ENCODE assay signal across 2 cellular contexts in the genomic region with DNA sequence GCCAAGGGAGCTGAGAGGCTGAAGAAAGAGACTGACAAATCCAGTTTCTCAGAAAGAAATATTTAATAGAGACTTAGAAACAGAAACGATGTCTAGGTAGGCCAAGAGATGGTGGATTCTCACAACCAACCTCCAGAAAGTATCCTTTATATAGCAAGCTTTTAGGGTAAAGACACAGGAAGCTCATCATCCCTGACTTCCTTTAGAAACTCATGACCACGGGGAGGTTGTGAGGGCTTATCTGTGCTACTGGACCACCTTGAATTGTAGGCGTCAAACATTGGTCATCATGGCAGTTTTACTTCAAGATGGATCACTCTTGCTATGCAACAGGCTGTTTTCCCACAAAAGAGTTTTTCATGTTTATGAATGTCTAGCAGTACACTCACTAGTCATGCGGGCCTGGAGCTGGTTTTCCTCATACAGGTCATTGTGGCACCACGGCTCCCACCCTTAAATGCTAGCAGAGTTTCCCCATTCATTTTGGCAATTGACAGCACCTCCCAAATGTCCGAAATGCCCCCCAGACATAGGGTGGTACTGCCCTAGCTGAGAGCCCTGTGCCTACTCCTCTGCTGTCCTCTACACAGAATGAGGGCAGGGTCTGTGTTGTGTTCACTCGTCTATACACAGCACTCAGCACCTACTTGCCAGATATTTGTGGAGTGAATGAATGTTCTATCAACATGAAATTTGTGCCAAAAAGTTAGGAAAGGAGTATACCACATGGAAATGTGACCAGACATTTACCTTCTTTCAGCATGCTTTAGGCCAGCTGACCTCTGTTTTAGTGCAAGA.
TF ChIP-seq lines count a peak whose summit lies in the region.

No MANE protein-coding gene starts in this region.

TF ChIP-seq in HEK293, 187 proteins besides CTCF, POLR2A, EP300 and RAD21:
- TF ChIP-seq ZFP69B (tag by site-specific recombination; IDR thresholded peaks at IDR 0.05) = no peak
- peak; percentile 77 for TF ChIP-seq SCRT2 (tag by site-specific recombination; IDR thresholded peaks at IDR 0.05)

TF ChIP-seq in HepG2, 621 proteins besides CTCF, POLR2A, EP300 and RAD21:
- no peak for TF ChIP-seq ZNF792 (CRISPR knock-in tag; IDR thresholded peaks at IDR 0.05)
- TF ChIP-seq, protein P1, sequence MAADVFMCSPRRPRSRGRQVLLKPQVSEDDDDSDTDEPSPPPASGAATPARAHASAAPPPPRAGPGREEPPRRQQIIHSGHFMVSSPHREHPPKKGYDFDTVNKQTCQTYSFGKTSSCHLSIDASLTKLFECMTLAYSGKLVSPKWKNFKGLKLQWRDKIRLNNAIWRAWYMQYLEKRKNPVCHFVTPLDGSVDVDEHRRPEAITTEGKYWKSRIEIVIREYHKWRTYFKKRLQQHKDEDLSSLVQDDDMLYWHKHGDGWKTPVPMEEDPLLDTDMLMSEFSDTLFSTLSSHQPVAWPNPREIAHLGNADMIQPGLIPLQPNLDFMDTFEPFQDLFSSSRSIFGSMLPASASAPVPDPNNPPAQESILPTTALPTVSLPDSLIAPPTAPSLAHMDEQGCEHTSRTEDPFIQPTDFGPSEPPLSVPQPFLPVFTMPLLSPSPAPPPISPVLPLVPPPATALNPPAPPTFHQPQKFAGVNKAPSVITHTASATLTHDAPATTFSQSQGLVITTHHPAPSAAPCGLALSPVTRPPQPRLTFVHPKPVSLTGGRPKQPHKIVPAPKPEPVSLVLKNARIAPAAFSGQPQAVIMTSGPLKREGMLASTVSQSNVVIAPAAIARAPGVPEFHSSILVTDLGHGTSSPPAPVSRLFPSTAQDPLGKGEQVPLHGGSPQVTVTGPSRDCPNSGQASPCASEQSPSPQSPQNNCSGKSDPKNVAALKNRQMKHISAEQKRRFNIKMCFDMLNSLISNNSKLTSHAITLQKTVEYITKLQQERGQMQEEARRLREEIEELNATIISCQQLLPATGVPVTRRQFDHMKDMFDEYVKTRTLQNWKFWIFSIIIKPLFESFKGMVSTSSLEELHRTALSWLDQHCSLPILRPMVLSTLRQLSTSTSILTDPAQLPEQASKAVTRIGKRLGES (CRISPR knock-in tag; IDR thresholded peaks at IDR 0.05; ENCODE audit: borderline replicate concordance) = no peak
- TF ChIP-seq ZKSCAN5 (CRISPR knock-in tag; IDR thresholded peaks at IDR 0.05) = no peak
- TF ChIP-seq, protein P2, sequence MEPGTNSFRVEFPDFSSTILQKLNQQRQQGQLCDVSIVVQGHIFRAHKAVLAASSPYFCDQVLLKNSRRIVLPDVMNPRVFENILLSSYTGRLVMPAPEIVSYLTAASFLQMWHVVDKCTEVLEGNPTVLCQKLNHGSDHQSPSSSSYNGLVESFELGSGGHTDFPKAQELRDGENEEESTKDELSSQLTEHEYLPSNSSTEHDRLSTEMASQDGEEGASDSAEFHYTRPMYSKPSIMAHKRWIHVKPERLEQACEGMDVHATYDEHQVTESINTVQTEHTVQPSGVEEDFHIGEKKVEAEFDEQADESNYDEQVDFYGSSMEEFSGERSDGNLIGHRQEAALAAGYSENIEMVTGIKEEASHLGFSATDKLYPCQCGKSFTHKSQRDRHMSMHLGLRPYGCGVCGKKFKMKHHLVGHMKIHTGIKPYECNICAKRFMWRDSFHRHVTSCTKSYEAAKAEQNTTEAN (CRISPR knock-in tag; conservative IDR thresholded peaks at IDR 0.05) = no peak
- TF ChIP-seq NFATC3 (CRISPR knock-in tag; IDR thresholded peaks at IDR 0.05) = no peak
- no peak for TF ChIP-seq SNAPC2 (CRISPR knock-in tag; IDR thresholded peaks at IDR 0.05)
- TF ChIP-seq, protein P3, sequence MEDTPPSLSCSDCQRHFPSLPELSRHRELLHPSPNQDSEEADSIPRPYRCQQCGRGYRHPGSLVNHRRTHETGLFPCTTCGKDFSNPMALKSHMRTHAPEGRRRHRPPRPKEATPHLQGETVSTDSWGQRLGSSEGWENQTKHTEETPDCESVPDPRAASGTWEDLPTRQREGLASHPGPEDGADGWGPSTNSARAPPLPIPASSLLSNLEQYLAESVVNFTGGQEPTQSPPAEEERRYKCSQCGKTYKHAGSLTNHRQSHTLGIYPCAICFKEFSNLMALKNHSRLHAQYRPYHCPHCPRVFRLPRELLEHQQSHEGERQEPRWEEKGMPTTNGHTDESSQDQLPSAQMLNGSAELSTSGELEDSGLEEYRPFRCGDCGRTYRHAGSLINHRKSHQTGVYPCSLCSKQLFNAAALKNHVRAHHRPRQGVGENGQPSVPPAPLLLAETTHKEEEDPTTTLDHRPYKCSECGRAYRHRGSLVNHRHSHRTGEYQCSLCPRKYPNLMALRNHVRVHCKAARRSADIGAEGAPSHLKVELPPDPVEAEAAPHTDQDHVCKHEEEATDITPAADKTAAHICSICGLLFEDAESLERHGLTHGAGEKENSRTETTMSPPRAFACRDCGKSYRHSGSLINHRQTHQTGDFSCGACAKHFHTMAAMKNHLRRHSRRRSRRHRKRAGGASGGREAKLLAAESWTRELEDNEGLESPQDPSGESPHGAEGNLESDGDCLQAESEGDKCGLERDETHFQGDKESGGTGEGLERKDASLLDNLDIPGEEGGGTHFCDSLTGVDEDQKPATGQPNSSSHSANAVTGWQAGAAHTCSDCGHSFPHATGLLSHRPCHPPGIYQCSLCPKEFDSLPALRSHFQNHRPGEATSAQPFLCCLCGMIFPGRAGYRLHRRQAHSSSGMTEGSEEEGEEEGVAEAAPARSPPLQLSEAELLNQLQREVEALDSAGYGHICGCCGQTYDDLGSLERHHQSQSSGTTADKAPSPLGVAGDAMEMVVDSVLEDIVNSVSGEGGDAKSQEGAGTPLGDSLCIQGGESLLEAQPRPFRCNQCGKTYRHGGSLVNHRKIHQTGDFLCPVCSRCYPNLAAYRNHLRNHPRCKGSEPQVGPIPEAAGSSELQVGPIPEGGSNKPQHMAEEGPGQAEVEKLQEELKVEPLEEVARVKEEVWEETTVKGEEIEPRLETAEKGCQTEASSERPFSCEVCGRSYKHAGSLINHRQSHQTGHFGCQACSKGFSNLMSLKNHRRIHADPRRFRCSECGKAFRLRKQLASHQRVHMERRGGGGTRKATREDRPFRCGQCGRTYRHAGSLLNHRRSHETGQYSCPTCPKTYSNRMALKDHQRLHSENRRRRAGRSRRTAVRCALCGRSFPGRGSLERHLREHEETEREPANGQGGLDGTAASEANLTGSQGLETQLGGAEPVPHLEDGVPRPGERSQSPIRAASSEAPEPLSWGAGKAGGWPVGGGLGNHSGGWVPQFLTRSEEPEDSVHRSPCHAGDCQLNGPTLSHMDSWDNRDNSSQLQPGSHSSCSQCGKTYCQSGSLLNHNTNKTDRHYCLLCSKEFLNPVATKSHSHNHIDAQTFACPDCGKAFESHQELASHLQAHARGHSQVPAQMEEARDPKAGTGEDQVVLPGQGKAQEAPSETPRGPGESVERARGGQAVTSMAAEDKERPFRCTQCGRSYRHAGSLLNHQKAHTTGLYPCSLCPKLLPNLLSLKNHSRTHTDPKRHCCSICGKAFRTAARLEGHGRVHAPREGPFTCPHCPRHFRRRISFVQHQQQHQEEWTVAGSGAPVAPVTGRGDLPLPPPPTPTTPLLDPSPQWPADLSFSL (CRISPR knock-in tag; IDR thresholded peaks at IDR 0.05) = no peak
- TF ChIP-seq PHF20 (CRISPR knock-in tag; IDR thresholded peaks at IDR 0.05) = no peak
- TF ChIP-seq DPF2 (CRISPR knock-in tag; IDR thresholded peaks at IDR 0.05; ENCODE audit: borderline replicate concordance, low read depth) = no peak
- TF ChIP-seq ZNF367 (CRISPR knock-in tag; IDR thresholded peaks at IDR 0.05; ENCODE audit: borderline replicate concordance) = no peak
- no peak for TF ChIP-seq PHF5A (CRISPR knock-in tag; IDR thresholded peaks at IDR 0.05; ENCODE audit: low read depth, unreplicated experiment)
- no peak for TF ChIP-seq YY1 (IDR thresholded peaks at IDR 0.05; ENCODE audit: insufficient read depth, insufficient replicate concordance, low read depth, low read length)
- TF ChIP-seq, protein P4, sequence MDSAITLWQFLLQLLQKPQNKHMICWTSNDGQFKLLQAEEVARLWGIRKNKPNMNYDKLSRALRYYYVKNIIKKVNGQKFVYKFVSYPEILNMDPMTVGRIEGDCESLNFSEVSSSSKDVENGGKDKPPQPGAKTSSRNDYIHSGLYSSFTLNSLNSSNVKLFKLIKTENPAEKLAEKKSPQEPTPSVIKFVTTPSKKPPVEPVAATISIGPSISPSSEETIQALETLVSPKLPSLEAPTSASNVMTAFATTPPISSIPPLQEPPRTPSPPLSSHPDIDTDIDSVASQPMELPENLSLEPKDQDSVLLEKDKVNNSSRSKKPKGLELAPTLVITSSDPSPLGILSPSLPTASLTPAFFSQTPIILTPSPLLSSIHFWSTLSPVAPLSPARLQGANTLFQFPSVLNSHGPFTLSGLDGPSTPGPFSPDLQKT (CRISPR knock-in tag; IDR thresholded peaks at IDR 0.05; ENCODE audit: borderline replicate concordance) = no peak
TF ChIP-seq in HepG2: peak in this region for 0.
